23 cellular contexts compared by ENCODE assay signal in the genomic region with DNA sequence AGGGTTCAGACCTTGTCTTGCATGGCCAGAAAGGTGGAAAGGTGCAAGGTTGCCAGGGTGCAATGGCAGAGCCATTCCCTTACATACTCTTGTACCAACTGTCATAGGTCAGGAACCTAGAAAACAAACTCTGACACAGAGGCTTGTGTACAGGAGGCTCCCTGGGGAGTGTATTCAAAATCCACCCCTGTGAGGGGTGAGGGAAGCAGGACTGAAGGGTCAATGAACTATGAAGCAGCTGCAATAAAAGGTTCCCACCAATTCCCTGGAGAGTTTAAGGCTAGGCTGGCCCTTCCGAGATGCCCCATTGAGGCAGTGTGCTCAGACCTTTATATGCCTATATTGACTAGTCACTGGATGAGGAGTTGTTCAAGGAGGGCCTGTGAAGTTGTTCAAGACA. TPM values are rescaled to one million over a fixed set of nuclear protein-coding genes. Genes with fewer than 3 reads are reported as not detected.
"Had no signal": no experiment of that assay in that cellular context is flagged by ENCODE, and none has a peak within 500 bp of the region (broad histone marks: within the 10 kb centered on the region; RNA-seq: fewer than 3 reads in every experiment).

No MANE protein-coding gene starts in this region.

- H3K4me1 ChIP-seq: heart right ventricle, suprapubic skin, tibial nerve, upper lobe of right lung, vagina had no signal

- H3K27ac ChIP-seq: dorsolateral prefrontal cortex, heart right ventricle, skin epidermis, suprapubic skin, tibial nerve, upper lobe of right lung, vagina had no signal

- H3K27me3 ChIP-seq: dorsolateral prefrontal cortex, heart right ventricle, suprapubic skin, tibial nerve, upper lobe of right lung, vagina had no signal

- H3K36me3 ChIP-seq: upper lobe of right lung, vagina had no signal

- DNase-seq: cortex of kidney; dorsolateral prefrontal cortex; effector CD8-positive, alpha-beta T cell; heart right ventricle; hypothalamus; kidney glomerular epithelial cell; mucosa of descending colon; natural killer cell; posterior cingulate gyrus; stimulated activated naive CD8-positive, alpha-beta T cell treated with anti-CD3 and anti-CD28 coated beads, Interleukin-15, Interleukin-2, amounts not matched to agents 100 U/mL and 50 U/mL, for 24 hours; upper lobe of right lung had no signal

- H3K9me3 ChIP-seq: heart right ventricle, mucosa of descending colon, suprapubic skin, tibial nerve, upper lobe of right lung, vagina had no signal

- H3K4me3 ChIP-seq: dorsolateral prefrontal cortex, heart right ventricle, mucosa of descending colon, skin epidermis, suprapubic skin, tibial nerve, upper lobe of right lung, vagina had no signal

- ATAC-seq: heart right ventricle; mucosa of descending colon; natural killer cell; sciatic nerve; stimulated activated naive CD8-positive, alpha-beta T cell treated with anti-CD3 and anti-CD28 coated beads, Interleukin-15, Interleukin-2, amounts not matched to agents 100 U/mL and 50 U/mL, for 24 hours; upper lobe of right lung had no signal

RNA-seq across cellular contexts. Expression of a gene that starts 13.9 kb away (rescaled TPM):
- total RNA-seq: neural crest cell, vagina had no signal

RNA-seq across cellular contexts. Expression of a gene that starts 19.9 kb away (rescaled TPM):
- total RNA-seq: neural crest cell, vagina had no signal

RNA-seq across cellular contexts. Expression of a gene that starts 50.9 kb away (rescaled TPM):
- total RNA-seq: dorsolateral prefrontal cortex, frontal cortex, heart right ventricle, liver, lung microvascular endothelial cell, mucosa of descending colon, natural killer cell, neural crest cell, osteocyte, pulmonary artery endothelial cell, sciatic nerve, suprapubic skin, tibial nerve, upper lobe of right lung, vagina had no signal
- polyA plus RNA-seq: esophagus, heart right ventricle, liver had no signal
